Comparison of ENCODE assay signal across 16 cellular contexts in genomic region chr2:1833046-1833445, GRCh38.
DNase-seq lines count a peak whose midpoint lies in the region; ATAC-seq and TF ChIP-seq lines count a peak whose summit lies in the region.
"Had no signal": no experiment of that assay in that cellular context is flagged by ENCODE, and none has a peak within 500 bp of the region (broad histone marks: within the 10 kb centered on the region; RNA-seq: fewer than 3 reads in every experiment).

No MANE protein-coding gene starts in this region.

- TF ChIP-seq CTCF in mesothelial cell of epicardium (IDR thresholded peaks at IDR 0.05; ENCODE audit: unreplicated experiment), result no peak

- WGBS in neuronal stem cell (ENCODE audit: extremely low coverage in 2 of 2, insufficient read length in 2 of 2, insufficient replicate concordance in 1 of 2), 2 donors, result no CpG with 5 or more reads among the region's 9 CpGs

- H3K27me3 Mint-ChIP-seq in stimulated activated naive CD8-positive, alpha-beta T cell treated with anti-CD3 and anti-CD28 coated beads, Interleukin-15, amount 100 ng/mL, for 72 hours, result peaks cover 36% of the 10 kb centered on the region
- H3K27me3 Mint-ChIP-seq in mesothelial cell of epicardium (ENCODE audit: low read depth), result peaks cover 4% of the 10 kb centered on the region

- H3K4me3 Mint-ChIP-seq in stimulated activated naive CD8-positive, alpha-beta T cell treated with anti-CD3 and anti-CD28 coated beads, Interleukin-15, amount 100 ng/mL, for 72 hours, result no peak overlapping the region
- no peak overlapping the region for H3K4me3 Mint-ChIP-seq in stimulated activated effector memory CD8-positive, alpha-beta T cell treated with anti-CD3 and anti-CD28 coated beads, Interleukin-12 subunit alpha, Interleukin-12 subunit beta, amount 100 ng/mL, for 72 hours
- H3K4me3 Mint-ChIP-seq in mesothelial cell of epicardium, result no peak overlapping the region
- H3K4me3 Mint-ChIP-seq: CD4-positive, alpha-beta memory T cell; HFFc6 had no signal

- no peak overlapping the region for H3K14ac ChIP-seq in neuronal stem cell (ENCODE audit: low read length)

- H3K18ac ChIP-seq in neuronal stem cell (ENCODE audit: low read length), result peak overlapping the region; percentile 54

- no peak overlapping the region for H3K27ac ChIP-seq in neuronal stem cell (replicated peaks; ENCODE audit: low read length)

- no peak overlapping the region for H3K4me2 ChIP-seq in neuronal stem cell (ENCODE audit: insufficient read depth, low read length, poor library complexity, severe bottlenecking)

- peak overlapping the region; percentile 72 for H2BK15ac ChIP-seq in neuronal stem cell (ENCODE audit: low read length)

- no peak overlapping the region for H3K4ac ChIP-seq in neuronal stem cell (ENCODE audit: low read length)

- H3K36me3 ChIP-seq in neuronal stem cell (replicated peaks in 1 of 2; ENCODE audit: control insufficient read depth in 2 of 2, insufficient read depth in 2 of 2, low read length in 2 of 2), result no peaks in the 10 kb centered on the region

- H2BK120ac ChIP-seq in neuronal stem cell (ENCODE audit: low read depth, low read length), result no peak overlapping the region

- H3K9me3 Mint-ChIP-seq in stimulated activated naive CD8-positive, alpha-beta T cell treated with anti-CD3 and anti-CD28 coated beads, Interleukin-15, amount 100 ng/mL, for 72 hours, result no peaks in the 10 kb centered on the region
- no peaks in the 10 kb centered on the region for H3K9me3 Mint-ChIP-seq in stimulated activated effector memory CD8-positive, alpha-beta T cell treated with anti-CD3 and anti-CD28 coated beads, Interleukin-12 subunit alpha, Interleukin-12 subunit beta, amount 100 ng/mL, for 72 hours
- peaks cover 3% of the 10 kb centered on the region for H3K9me3 Mint-ChIP-seq in mesothelial cell of epicardium
- H3K9me3 Mint-ChIP-seq: CD4-positive, alpha-beta memory T cell; HFFc6 had no signal

- no peaks in the 10 kb centered on the region for H3K4me1 Mint-ChIP-seq in stimulated activated naive CD8-positive, alpha-beta T cell treated with anti-CD3 and anti-CD28 coated beads, Interleukin-15, amount 100 ng/mL, for 72 hours
- no peaks in the 10 kb centered on the region for H3K4me1 Mint-ChIP-seq in stimulated activated effector memory CD8-positive, alpha-beta T cell treated with anti-CD3 and anti-CD28 coated beads, Interleukin-12 subunit alpha, Interleukin-12 subunit beta, amount 100 ng/mL, for 72 hours
- peaks cover 8% of the 10 kb centered on the region for H3K4me1 Mint-ChIP-seq in mesothelial cell of epicardium
- H3K4me1 Mint-ChIP-seq: CD4-positive, alpha-beta memory T cell had no signal

- peaks cover 0 to 18% of the 10 kb centered on the region in 2 donors for H3K4me1 ChIP-seq in neuronal stem cell (ENCODE audit: control insufficient read depth in 2 of 2, insufficient read depth in 1 of 2, low read depth in 1 of 2, low read length in 2 of 2)

- no peaks in the 10 kb centered on the region for H3K36me3 Mint-ChIP-seq in stimulated activated effector memory CD8-positive, alpha-beta T cell treated with anti-CD3 and anti-CD28 coated beads, Interleukin-12 subunit alpha, Interleukin-12 subunit beta, amount 100 ng/mL, for 72 hours
- no peaks in the 10 kb centered on the region for H3K36me3 Mint-ChIP-seq in mesothelial cell of epicardium
- H3K36me3 Mint-ChIP-seq: CD4-positive, alpha-beta memory T cell had no signal

- peak overlapping the region; percentile 61 for H3K23ac ChIP-seq in neuronal stem cell (ENCODE audit: low read depth, low read length, poor library complexity)

- no peaks in the 10 kb centered on the region for H3K27me3 ChIP-seq in neuronal stem cell (ENCODE audit: control insufficient read depth in 3 of 3, insufficient read depth in 3 of 3, low read depth in 1 of 3, low read length in 3 of 3)

- H2AFZ ChIP-seq in neuronal stem cell (ENCODE audit: low read length), result no peak overlapping the region

- H2AK5ac ChIP-seq in neuronal stem cell (ENCODE audit: low read depth, low read length), result peak overlapping the region; percentile 64

- ATAC-seq in stimulated activated naive CD8-positive, alpha-beta T cell treated with anti-CD3 and anti-CD28 coated beads, Interleukin-15, amount 100 ng/mL, for 72 hours, result peak; percentile 19
- ATAC-seq in stimulated activated naive CD8-positive, alpha-beta T cell treated with anti-CD3 and anti-CD28 coated beads, Interleukin-15, Interleukin-2, amounts not matched to agents 100 U/mL and 50 U/mL, for 24 hours, result no peak
- peak; percentile 24 for ATAC-seq in stimulated activated effector memory CD8-positive, alpha-beta T cell treated with anti-CD3 and anti-CD28 coated beads, Interleukin-12 subunit alpha, Interleukin-12 subunit beta, amount 100 ng/mL, for 72 hours
- ATAC-seq in GM18909 (IDR thresholded peaks at IDR 0.05; ENCODE audit: poor library complexity, unreplicated experiment), result no peak
- ATAC-seq: GM12878, HepG2 had no signal

- H3K9me3 ChIP-seq in neuronal stem cell (replicated peaks in 1 of 2; ENCODE audit: control insufficient read depth in 2 of 2, insufficient read depth in 1 of 2, low read depth in 1 of 2, low read length in 2 of 2), result no peaks in the 10 kb centered on the region

- H4K91ac ChIP-seq in neuronal stem cell (ENCODE audit: low read depth, low read length, poor library complexity), result no peak overlapping the region

- no peak overlapping the region for H3K4me3 ChIP-seq in neuronal stem cell (ENCODE audit: low read length in 2 of 2)
- H3K4me3 ChIP-seq: GM12878 had no signal

- H3K9ac ChIP-seq in neuronal stem cell (ENCODE audit: low read depth, low read length, poor library complexity), result no peak overlapping the region

- no peak overlapping the region for H2BK5ac ChIP-seq in neuronal stem cell (ENCODE audit: low read length)

- H4K8ac ChIP-seq in neuronal stem cell (ENCODE audit: low read depth, low read length), result no peak overlapping the region

- no peak for DNase-seq in stimulated activated naive CD8-positive, alpha-beta T cell treated with anti-CD3 and anti-CD28 coated beads, Interleukin-15, amount 100 ng/mL, for 72 hours
- DNase-seq in stimulated activated naive CD8-positive, alpha-beta T cell treated with anti-CD3 and anti-CD28 coated beads, Interleukin-15, Interleukin-2, amounts not matched to agents 100 U/mL and 50 U/mL, for 24 hours, result no peak
- no peak for DNase-seq in neuronal stem cell (ENCODE audit: low spot score)
- DNase-seq in stimulated activated effector memory CD8-positive, alpha-beta T cell treated with anti-CD3 and anti-CD28 coated beads, Interleukin-12 subunit alpha, Interleukin-12 subunit beta, amount 100 ng/mL, for 72 hours (ENCODE audit: low spot score in 2 of 2), result no peak
- DNase-seq in NCI-H1694 (lab: John Stamatoyannopoulos, UW), result no peak
- DNase-seq in mesothelial cell of epicardium (ENCODE audit: low spot score in 2 of 2, unreplicated experiment in 2 of 2), result no peak
- DNase-seq: 8988T; AML-193; C1 segment of cervical spinal cord; CD4-positive, alpha-beta memory T cell; DMS79; HCEC 1CT; HFFc6 had no signal

- H2BK12ac ChIP-seq in neuronal stem cell (ENCODE audit: low read length), result no peak overlapping the region

- H3K27ac Mint-ChIP-seq in stimulated activated naive CD8-positive, alpha-beta T cell treated with anti-CD3 and anti-CD28 coated beads, Interleukin-15, amount 100 ng/mL, for 72 hours, result no peak overlapping the region
- H3K27ac Mint-ChIP-seq in stimulated activated effector memory CD8-positive, alpha-beta T cell treated with anti-CD3 and anti-CD28 coated beads, Interleukin-12 subunit alpha, Interleukin-12 subunit beta, amount 100 ng/mL, for 72 hours, result no peak overlapping the region
- no peak overlapping the region for H3K27ac Mint-ChIP-seq in mesothelial cell of epicardium
- H3K27ac Mint-ChIP-seq: HFFc6 had no signal

- no peaks in the 10 kb centered on the region for H3K79me1 ChIP-seq in neuronal stem cell (ENCODE audit: low read depth, low read length)

Comparison
In these comparisons a context has a peak if more than half of its experiments do, and no peak if none do; other contexts are left out.
1. ATAC-seq: peak in stimulated activated naive CD8-positive, alpha-beta T cell treated with anti-CD3 and anti-CD28 coated beads, Interleukin-15, amount 100 ng/mL, for 72 hours (single experiment) and stimulated activated effector memory CD8-positive, alpha-beta T cell treated with anti-CD3 and anti-CD28 coated beads, Interleukin-12 subunit alpha, Interleukin-12 subunit beta, amount 100 ng/mL, for 72 hours (single experiment); none in stimulated activated naive CD8-positive, alpha-beta T cell treated with anti-CD3 and anti-CD28 coated beads, Interleukin-15, Interleukin-2, amounts not matched to agents 100 U/mL and 50 U/mL, for 24 hours (single experiment) and GM18909 (single experiment).